8 cellular contexts compared by ENCODE assay signal in the genomic region with DNA sequence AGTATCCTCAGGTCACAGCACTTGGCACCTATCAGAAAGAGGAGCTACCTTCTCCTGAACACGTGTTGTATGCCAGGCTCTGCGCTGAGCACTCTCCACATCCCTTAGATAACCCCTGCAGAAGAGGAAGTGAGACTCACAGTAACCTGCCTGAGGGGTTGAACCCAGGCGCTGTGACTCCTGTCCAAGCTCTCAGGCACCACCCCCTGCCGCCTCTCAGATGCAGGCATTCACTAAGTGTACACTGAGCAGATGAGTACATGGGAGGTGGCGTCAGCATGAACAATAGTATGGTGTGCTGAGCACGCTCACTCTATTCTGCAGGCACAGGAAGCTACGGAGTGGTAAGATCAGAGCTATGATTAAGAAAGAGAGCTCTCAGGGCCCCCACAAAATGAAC. TPM values are rescaled to one million over a fixed set of nuclear protein-coding genes. Genes with fewer than 3 reads are reported as not detected.
DNase-seq lines count a peak whose midpoint lies in the region; ATAC-seq, FAIRE-seq and TF ChIP-seq lines count a peak whose summit lies in the region.

No MANE protein-coding gene starts in this region.

- H3K36me3 Mint-ChIP-seq in activated CD8-positive, alpha-beta memory T cell treated with anti-CD3 and anti-CD28 coated beads, Interleukin-2, amount 10 ng/mL, durations not matched to agents 7 days and 5 days, result peaks cover 4% of the 10 kb centered on the region

- peak overlapping the region; percentile 71 for H3K27ac Mint-ChIP-seq in activated CD8-positive, alpha-beta memory T cell treated with anti-CD3 and anti-CD28 coated beads, Interleukin-2, amount 10 ng/mL, durations not matched to agents 7 days and 5 days

- no peak overlapping the region for H3K9ac ChIP-seq in kidney (ENCODE audit: low read length in 2 of 2)

- FAIRE-seq in kidney (lab: Jason Lieb, UNC), result no peak

- peak; percentile 99 for ATAC-seq in HG03520 (IDR thresholded peaks at IDR 0.05; ENCODE audit: unreplicated experiment)
- ATAC-seq in activated CD8-positive, alpha-beta memory T cell treated with anti-CD3 and anti-CD28 coated beads, Interleukin-2, amount 10 ng/mL, durations not matched to agents 7 days and 5 days, result peak; percentile 90

- H3K4me1 ChIP-seq in kidney (ENCODE audit: control insufficient read depth in 1 of 2, insufficient read depth in 1 of 2, low read depth in 1 of 2, low read length in 2 of 2), result peaks cover 4% of the 10 kb centered on the region in 2 donors

- H3K9me3 ChIP-seq in kidney (ENCODE audit: control insufficient read depth in 1 of 2, low read length in 2 of 2), result no peaks in the 10 kb centered on the region

- CTCF ChIA-PET in activated CD8-positive, alpha-beta memory T cell treated with anti-CD3 and anti-CD28 coated beads, Interleukin-2, amount 10 ng/mL, durations not matched to agents 7 days and 5 days (lab: Charles Lee), result interaction anchor here (2.0 kb wide), 1 partner anchor 19 kb away, joined by 5 read pairs; no protein-coding TSS in a partner anchor

- H3K27ac ChIP-seq in kidney (ENCODE audit: low read depth in 2 of 2, low read length in 2 of 2), result no peak overlapping the region

- peaks cover 4% of the 10 kb centered on the region for H3K9me3 Mint-ChIP-seq in activated CD8-positive, alpha-beta memory T cell treated with anti-CD3 and anti-CD28 coated beads, Interleukin-2, amount 10 ng/mL, durations not matched to agents 7 days and 5 days (ENCODE audit: low read depth)

- H3K4me3 Mint-ChIP-seq in activated CD8-positive, alpha-beta memory T cell treated with anti-CD3 and anti-CD28 coated beads, Interleukin-2, amount 10 ng/mL, durations not matched to agents 7 days and 5 days, result no peak overlapping the region

- no peaks in the 10 kb centered on the region for H3K27me3 Mint-ChIP-seq in activated CD8-positive, alpha-beta memory T cell treated with anti-CD3 and anti-CD28 coated beads, Interleukin-2, amount 10 ng/mL, durations not matched to agents 7 days and 5 days

- TF ChIP-seq CTCF in kidney (IDR thresholded peaks at IDR 0.05; ENCODE audit: borderline replicate concordance, extremely low read depth, insufficient read depth), result no peak

- DNase-seq in activated T-cell treated with anti-CD3 and anti-CD28 coated beads for 1 hour (ENCODE audit: low read depth) (peak; percentile 36), activated T-cell treated with anti-CD3 and anti-CD28 coated beads for 4 hours (no peak), NCI-H510A (lab: John Stamatoyannopoulos, UW) (no peak), kidney (no peak), NCI-H82 treated with DMSO at 0.1 percent for 48 hours (lab: John Stamatoyannopoulos, UW; ENCODE audit: unreplicated experiment) (no peak)
- peak; percentile 79 for DNase-seq in activated CD8-positive, alpha-beta memory T cell treated with anti-CD3 and anti-CD28 coated beads, Interleukin-2, amount 10 ng/mL, durations not matched to agents 7 days and 5 days
- peak in 2 of 3 experiments; percentile 31 to 51 for DNase-seq in stimulated activated CD4-positive, alpha-beta T cell treated with anti-CD3 and anti-CD28 coated beads, TNF-alpha, amount 100 ng/mL, for 24 hours (ENCODE audit: low read depth in 3 of 3)

- no peak overlapping the region for H3K4me3 ChIP-seq in kidney (ENCODE audit: low read length in 2 of 2)

- no peaks in the 10 kb centered on the region for H3K36me3 ChIP-seq in kidney (ENCODE audit: control insufficient read depth in 1 of 2, insufficient read depth in 2 of 2, low read length in 2 of 2)

- peaks cover 23% of the 10 kb centered on the region for H3K4me1 Mint-ChIP-seq in activated CD8-positive, alpha-beta memory T cell treated with anti-CD3 and anti-CD28 coated beads, Interleukin-2, amount 10 ng/mL, durations not matched to agents 7 days and 5 days

- intact Hi-C loops in kidney (cut with DNase I), result no loop called here

RNA-seq across cellular contexts. Expression of a gene that starts 21.0 kb away (rescaled TPM):
- total RNA-seq in activated CD8-positive, alpha-beta memory T cell treated with anti-CD3 and anti-CD28 coated beads, Interleukin-2, amount 10 ng/mL, durations not matched to agents 7 days and 5 days, result 10 to 100 TPM; 14.2 to 15.0 TPM
- total RNA-seq in kidney, result 18.0 TPM
- polyA plus RNA-seq in kidney (ENCODE audit: insufficient read depth, low read depth, low replicate concordance), result 7.7 TPM

Comparison
In these comparisons a context has a peak if more than half of its experiments do, and no peak if none do; other contexts are left out.
1. DNase-seq: peak in activated T-cell treated with anti-CD3 and anti-CD28 coated beads for 1 hour (single experiment), activated CD8-positive, alpha-beta memory T cell treated with anti-CD3 and anti-CD28 coated beads, Interleukin-2, amount 10 ng/mL, durations not matched to agents 7 days and 5 days (single experiment) and stimulated activated CD4-positive, alpha-beta T cell treated with anti-CD3 and anti-CD28 coated beads, TNF-alpha, amount 100 ng/mL, for 24 hours (2 of 3); none in activated T-cell treated with anti-CD3 and anti-CD28 coated beads for 4 hours (single experiment), NCI-H510A (single experiment), kidney (single experiment) and NCI-H82 treated with DMSO at 0.1 percent for 48 hours (single experiment).